1 cellular context compared by ENCODE assay signal in the genomic region with DNA sequence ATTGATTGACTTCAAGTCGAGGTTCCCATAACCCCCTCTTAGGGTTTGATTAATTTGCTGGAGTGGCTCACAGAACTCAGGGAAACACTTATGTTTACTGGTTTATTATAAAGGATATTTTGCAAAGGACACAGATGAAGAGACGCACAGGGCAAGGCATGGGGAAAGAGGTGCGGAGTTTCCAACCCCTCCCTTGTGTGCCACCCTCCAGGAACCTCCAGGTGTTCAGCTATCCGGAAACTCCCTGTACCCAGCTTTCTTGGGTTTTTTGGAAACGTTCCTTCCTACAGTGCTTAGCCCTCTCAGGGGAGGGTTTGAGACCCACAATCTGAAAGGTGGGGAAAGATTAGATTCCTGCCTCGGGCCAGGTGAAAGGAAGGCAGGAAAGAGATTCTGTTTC.
TF ChIP-seq lines count a peak whose summit lies in the region.

No MANE protein-coding gene starts in this region.

TF ChIP-seq in GM12878, 131 proteins besides CTCF, POLR2A, EP300 and RAD21:
- TF ChIP-seq NFIC (IDR thresholded peaks at IDR 0.05; ENCODE audit: low read depth, low read length): 0 out of 2 replicates have a peak, but pooled peaks have one; percentile 56
- TF ChIP-seq, protein P1, sequence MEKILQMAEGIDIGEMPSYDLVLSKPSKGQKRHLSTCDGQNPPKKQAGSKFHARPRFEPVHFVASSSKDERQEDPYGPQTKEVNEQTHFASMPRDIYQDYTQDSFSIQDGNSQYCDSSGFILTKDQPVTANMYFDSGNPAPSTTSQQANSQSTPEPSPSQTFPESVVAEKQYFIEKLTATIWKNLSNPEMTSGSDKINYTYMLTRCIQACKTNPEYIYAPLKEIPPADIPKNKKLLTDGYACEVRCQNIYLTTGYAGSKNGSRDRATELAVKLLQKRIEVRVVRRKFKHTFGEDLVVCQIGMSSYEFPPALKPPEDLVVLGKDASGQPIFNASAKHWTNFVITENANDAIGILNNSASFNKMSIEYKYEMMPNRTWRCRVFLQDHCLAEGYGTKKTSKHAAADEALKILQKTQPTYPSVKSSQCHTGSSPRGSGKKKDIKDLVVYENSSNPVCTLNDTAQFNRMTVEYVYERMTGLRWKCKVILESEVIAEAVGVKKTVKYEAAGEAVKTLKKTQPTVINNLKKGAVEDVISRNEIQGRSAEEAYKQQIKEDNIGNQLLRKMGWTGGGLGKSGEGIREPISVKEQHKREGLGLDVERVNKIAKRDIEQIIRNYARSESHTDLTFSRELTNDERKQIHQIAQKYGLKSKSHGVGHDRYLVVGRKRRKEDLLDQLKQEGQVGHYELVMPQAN (conservative IDR thresholded peaks at IDR 0.05): no peak
- TF ChIP-seq FOXM1 (IDR thresholded peaks at IDR 0.05; ENCODE audit: low read depth, low read length): no peak
- TF ChIP-seq, protein P2, sequence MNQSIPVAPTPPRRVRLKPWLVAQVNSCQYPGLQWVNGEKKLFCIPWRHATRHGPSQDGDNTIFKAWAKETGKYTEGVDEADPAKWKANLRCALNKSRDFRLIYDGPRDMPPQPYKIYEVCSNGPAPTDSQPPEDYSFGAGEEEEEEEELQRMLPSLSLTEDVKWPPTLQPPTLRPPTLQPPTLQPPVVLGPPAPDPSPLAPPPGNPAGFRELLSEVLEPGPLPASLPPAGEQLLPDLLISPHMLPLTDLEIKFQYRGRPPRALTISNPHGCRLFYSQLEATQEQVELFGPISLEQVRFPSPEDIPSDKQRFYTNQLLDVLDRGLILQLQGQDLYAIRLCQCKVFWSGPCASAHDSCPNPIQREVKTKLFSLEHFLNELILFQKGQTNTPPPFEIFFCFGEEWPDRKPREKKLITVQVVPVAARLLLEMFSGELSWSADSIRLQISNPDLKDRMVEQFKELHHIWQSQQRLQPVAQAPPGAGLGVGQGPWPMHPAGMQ (IDR thresholded peaks at IDR 0.05; ENCODE audit: borderline replicate concordance): no peak
TF ChIP-seq in GM12878: peak in this region for 1.
